Comparison of ENCODE assay signal across 26 cellular contexts in the genomic region with DNA sequence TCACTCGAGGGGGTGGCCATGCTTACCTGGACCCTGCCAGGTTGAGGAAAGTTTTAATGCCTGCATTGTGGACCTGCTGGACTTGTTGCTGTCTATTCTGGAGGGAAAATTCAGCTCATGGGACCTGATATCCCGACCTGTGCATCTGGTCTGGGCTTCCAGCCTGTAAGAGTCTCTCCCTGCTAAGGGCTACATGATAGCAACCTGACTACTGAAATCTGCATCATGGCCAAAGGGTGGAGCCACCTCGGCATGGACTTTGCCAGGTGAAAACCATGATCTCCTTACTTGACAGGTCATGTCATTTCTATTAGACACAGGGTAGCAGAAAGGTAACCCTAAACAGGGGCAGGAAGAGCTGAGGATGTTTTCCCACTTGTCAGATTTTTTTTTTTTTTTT.
"Had no signal": no experiment of that assay in that cellular context is flagged by ENCODE, and none has a peak within 500 bp of the region (broad histone marks: within the 10 kb centered on the region; RNA-seq: fewer than 3 reads in every experiment).

No MANE protein-coding gene starts in this region.

- H3K36me3 ChIP-seq: left ventricle myocardium inferior, ovary, prostate gland, thyroid gland, upper lobe of right lung had no signal

- H3K4me1 ChIP-seq: left ventricle myocardium inferior, prostate gland, thyroid gland, upper lobe of right lung had no signal

- H3K4me1 Mint-ChIP-seq: activated naive CD4-positive, alpha-beta T cell treated with anti-CD3 and anti-CD28 coated beads, Interleukin-2, amount 50 U/mL, for 24 hours; brain; T-helper 17 cell had no signal

- DNase-seq: activated CD4-positive, alpha-beta T cell treated with anti-CD3 and anti-CD28 coated beads for 4 hours; activated CD4-positive, alpha-beta T cell treated with anti-CD3 and anti-CD28 coated beads, Interleukin-2, amount 50 U/mL, for 48 hours; activated CD4-positive, CD25-positive, alpha-beta regulatory T cell; activated gamma-delta T cell treated with Interleukin-2 at 50 U/mL for 16 hours; activated T-cell treated with anti-CD3 and anti-CD28 coated beads for 4 hours; aorta; effector CD8-positive, alpha-beta T cell; erythroblast; foreskin fibroblast; kidney glomerular epithelial cell; left ventricle myocardium inferior; mammary epithelial cell; midbrain; ovary; stimulated activated CD4-positive, alpha-beta T cell treated with anti-CD3 and anti-CD28 coated beads, Interleukin-4, amount 100 ng/mL, for 4 hours; substantia nigra; T-helper 17 cell; thyroid gland; upper lobe of right lung had no signal

- H3K4me3 ChIP-seq: left ventricle myocardium inferior, ovary, prostate gland, thyroid gland, upper lobe of right lung had no signal

- H3K27ac ChIP-seq: left ventricle myocardium inferior, ovary, prostate gland, thyroid gland, upper lobe of right lung had no signal

- H3K27ac Mint-ChIP-seq: activated naive CD4-positive, alpha-beta T cell treated with anti-CD3 and anti-CD28 coated beads, Interleukin-2, amount 50 U/mL, for 24 hours; activated T-helper 1 cell treated with anti-CD3 and anti-CD28 coated beads, Interleukin-12 subunit alpha, Interleukin-12 subunit beta, Interleukin-2, Interleukin-4 antibody, amounts not matched to agents 30 ng/mL and 10 ng/mL and 1 ng/mL, durations not matched to agents 14 hours and 24 hours and 36 hours; brain; dendritic cell treated with granulocyte-macrophage colony-stimulating factor and Interleukin-4, amounts not matched to agents 40 ng/mL and 50 ng/mL, for 4 days; natural killer cell treated with Interleukin-12 subunit alpha and Interleukin-12 subunit beta and Interleukin-15 and Interleukin-18, amount 100 ng/mL, for 72 hours; stimulated activated naive CD8-positive, alpha-beta T cell treated with anti-CD3 and anti-CD28 coated beads, Interleukin-15, Interleukin-2, amounts not matched to agents 100 ng/mL and 50 ng/mL, for 24 hours; T-helper 17 cell had no signal

- H3K9me3 Mint-ChIP-seq: activated naive CD4-positive, alpha-beta T cell treated with anti-CD3 and anti-CD28 coated beads, Interleukin-2, amount 50 U/mL, for 24 hours; activated T-helper 1 cell treated with anti-CD3 and anti-CD28 coated beads, Interleukin-12 subunit alpha, Interleukin-12 subunit beta, Interleukin-2, Interleukin-4 antibody, amounts not matched to agents 30 ng/mL and 10 ng/mL and 1 ng/mL, durations not matched to agents 14 hours and 24 hours and 36 hours; natural killer cell treated with Interleukin-12 subunit alpha and Interleukin-12 subunit beta and Interleukin-15 and Interleukin-18, amount 100 ng/mL, for 72 hours; stimulated activated naive CD8-positive, alpha-beta T cell treated with anti-CD3 and anti-CD28 coated beads, Interleukin-15, Interleukin-2, amounts not matched to agents 100 ng/mL and 50 ng/mL, for 24 hours had no signal

- H3K36me3 Mint-ChIP-seq: activated naive CD4-positive, alpha-beta T cell treated with anti-CD3 and anti-CD28 coated beads, Interleukin-2, amount 50 U/mL, for 24 hours; brain; natural killer cell treated with Interleukin-12 subunit alpha and Interleukin-12 subunit beta and Interleukin-15 and Interleukin-18, amount 100 ng/mL, for 72 hours had no signal

- H3K9me3 ChIP-seq: ovary, prostate gland, thyroid gland, upper lobe of right lung had no signal

- H3K27me3 ChIP-seq: ovary, thyroid gland, upper lobe of right lung had no signal

- ATAC-seq: natural killer cell treated with Interleukin-12 subunit alpha and Interleukin-12 subunit beta and Interleukin-15 and Interleukin-18, amount 100 ng/mL, for 72 hours; T-helper 17 cell; upper lobe of right lung had no signal

- H3K4me3 Mint-ChIP-seq: activated naive CD4-positive, alpha-beta T cell treated with anti-CD3 and anti-CD28 coated beads, Interleukin-2, amount 50 U/mL, for 24 hours; activated T-helper 1 cell treated with anti-CD3 and anti-CD28 coated beads, Interleukin-12 subunit alpha, Interleukin-12 subunit beta, Interleukin-2, Interleukin-4 antibody, amounts not matched to agents 30 ng/mL and 10 ng/mL and 1 ng/mL, durations not matched to agents 14 hours and 24 hours and 36 hours; brain; dendritic cell treated with granulocyte-macrophage colony-stimulating factor and Interleukin-4, amounts not matched to agents 40 ng/mL and 50 ng/mL, for 4 days; natural killer cell treated with Interleukin-12 subunit alpha and Interleukin-12 subunit beta and Interleukin-15 and Interleukin-18, amount 100 ng/mL, for 72 hours; stimulated activated naive CD8-positive, alpha-beta T cell treated with anti-CD3 and anti-CD28 coated beads, Interleukin-15, Interleukin-2, amounts not matched to agents 100 ng/mL and 50 ng/mL, for 24 hours; T-helper 17 cell had no signal
